ENCODE assay signal across 13 cellular contexts in the genomic region with DNA sequence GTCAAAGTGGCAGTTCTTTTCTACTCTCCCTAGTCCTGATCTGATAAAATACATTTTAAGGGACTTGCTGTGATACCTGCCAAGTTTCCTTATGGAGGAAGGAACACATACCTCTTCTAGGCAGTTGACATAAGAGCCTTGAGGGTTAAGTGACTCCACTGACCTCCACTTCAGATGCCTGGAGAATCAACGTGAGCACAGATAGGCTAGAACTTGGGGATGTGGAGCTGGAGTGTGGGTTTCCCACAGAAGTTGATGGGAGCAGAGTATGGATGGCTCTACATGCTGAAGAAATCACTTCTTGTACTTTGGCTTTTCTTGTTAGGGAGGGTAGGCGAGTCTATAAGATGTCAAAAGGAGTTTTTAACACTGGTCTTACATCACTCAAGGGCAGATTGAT.
"Had no signal": no experiment of that assay in that cellular context is flagged by ENCODE, and none has a peak within 500 bp of the region (broad histone marks: within the 10 kb centered on the region; RNA-seq: fewer than 3 reads in every experiment).

No MANE protein-coding gene starts in this region.

- H3K27me3 ChIP-seq: neutrophil, uterus had no signal

- DNase-seq: activated CD4-positive, alpha-beta T cell treated with anti-CD3 and anti-CD28 coated beads for 36 hours; activated CD8-positive, alpha-beta memory T cell treated with anti-CD3 and anti-CD28 coated beads, Interleukin-2, amount 50 U/mL, for 48 hours; activated CD8-positive, alpha-beta T cell treated with anti-CD3 and anti-CD28 coated beads for 36 hours; activated naive CD4-positive, alpha-beta T cell; activated naive CD8-positive, alpha-beta T cell treated with anti-CD3 and anti-CD28 coated beads, Interleukin-2, amount 50 U/mL, for 24 hours; right cardiac atrium; SIG-M5; stimulated activated CD4-positive, alpha-beta T cell treated with anti-CD3 and anti-CD28 coated beads, Interleukin-1b, Interleukin-23, amount 100 ng/mL, for 48 hours; stimulated activated naive B cell treated with anti-CD40 and anti-IgM and Interleukin-4, amounts not matched to agents 10 μg/mL and 1 μg/mL and 100 μg/mL, for 72 hours; uterus had no signal

- H3K36me3 Mint-ChIP-seq: stimulated activated naive B cell treated with anti-CD40 and anti-IgM and Interleukin-4, amounts not matched to agents 10 μg/mL and 1 μg/mL and 100 μg/mL, for 72 hours had no signal

- H3K27ac ChIP-seq: neutrophil, uterus had no signal

- H3K4me3 Mint-ChIP-seq: activated CD4-positive, alpha-beta T cell treated with anti-CD3 and anti-CD28 coated beads for 36 hours; activated CD8-positive, alpha-beta T cell treated with anti-CD3 and anti-CD28 coated beads for 36 hours; activated naive CD8-positive, alpha-beta T cell treated with anti-CD3 and anti-CD28 coated beads, Interleukin-2, amount 50 U/mL, for 24 hours; activated T-helper 1 cell treated with anti-CD3 and anti-CD28 coated beads, Interleukin-12 subunit alpha, Interleukin-12 subunit beta, Interleukin-2, Interleukin-4 antibody, amounts not matched to agents 30 ng/mL and 10 ng/mL and 1 ng/mL, durations not matched to agents 14 hours and 24 hours and 36 hours; dendritic cell treated with granulocyte-macrophage colony-stimulating factor and Interleukin-4, amounts not matched to agents 40 ng/mL and 50 ng/mL, for 4 days; stimulated activated naive B cell treated with anti-CD40 and anti-IgM and Interleukin-4, amounts not matched to agents 10 μg/mL and 1 μg/mL and 100 μg/mL, for 72 hours had no signal

- H3K4me3 ChIP-seq: uterus had no signal

- H3K27ac Mint-ChIP-seq: activated CD4-positive, alpha-beta T cell treated with anti-CD3 and anti-CD28 coated beads for 36 hours; activated CD8-positive, alpha-beta T cell treated with anti-CD3 and anti-CD28 coated beads for 36 hours; activated naive CD8-positive, alpha-beta T cell treated with anti-CD3 and anti-CD28 coated beads, Interleukin-2, amount 50 U/mL, for 24 hours; activated T-helper 1 cell treated with anti-CD3 and anti-CD28 coated beads, Interleukin-12 subunit alpha, Interleukin-12 subunit beta, Interleukin-2, Interleukin-4 antibody, amounts not matched to agents 30 ng/mL and 10 ng/mL and 1 ng/mL, durations not matched to agents 14 hours and 24 hours and 36 hours; dendritic cell treated with granulocyte-macrophage colony-stimulating factor and Interleukin-4, amounts not matched to agents 40 ng/mL and 50 ng/mL, for 4 days; stimulated activated naive B cell treated with anti-CD40 and anti-IgM and Interleukin-4, amounts not matched to agents 10 μg/mL and 1 μg/mL and 100 μg/mL, for 72 hours had no signal

- H3K27me3 Mint-ChIP-seq: activated CD8-positive, alpha-beta T cell treated with anti-CD3 and anti-CD28 coated beads for 36 hours; dendritic cell treated with granulocyte-macrophage colony-stimulating factor and Interleukin-4, amounts not matched to agents 40 ng/mL and 50 ng/mL, for 4 days had no signal

- H3K9me3 Mint-ChIP-seq: activated CD8-positive, alpha-beta T cell treated with anti-CD3 and anti-CD28 coated beads for 36 hours; activated naive CD8-positive, alpha-beta T cell treated with anti-CD3 and anti-CD28 coated beads, Interleukin-2, amount 50 U/mL, for 24 hours; activated T-helper 1 cell treated with anti-CD3 and anti-CD28 coated beads, Interleukin-12 subunit alpha, Interleukin-12 subunit beta, Interleukin-2, Interleukin-4 antibody, amounts not matched to agents 30 ng/mL and 10 ng/mL and 1 ng/mL, durations not matched to agents 14 hours and 24 hours and 36 hours; dendritic cell treated with granulocyte-macrophage colony-stimulating factor and Interleukin-4, amounts not matched to agents 40 ng/mL and 50 ng/mL, for 4 days; stimulated activated naive B cell treated with anti-CD40 and anti-IgM and Interleukin-4, amounts not matched to agents 10 μg/mL and 1 μg/mL and 100 μg/mL, for 72 hours had no signal

- H3K36me3 ChIP-seq: uterus had no signal

- H3K9me3 ChIP-seq: neutrophil, uterus had no signal
